ENCODE assay signal across 16 cellular contexts in the genomic region with DNA sequence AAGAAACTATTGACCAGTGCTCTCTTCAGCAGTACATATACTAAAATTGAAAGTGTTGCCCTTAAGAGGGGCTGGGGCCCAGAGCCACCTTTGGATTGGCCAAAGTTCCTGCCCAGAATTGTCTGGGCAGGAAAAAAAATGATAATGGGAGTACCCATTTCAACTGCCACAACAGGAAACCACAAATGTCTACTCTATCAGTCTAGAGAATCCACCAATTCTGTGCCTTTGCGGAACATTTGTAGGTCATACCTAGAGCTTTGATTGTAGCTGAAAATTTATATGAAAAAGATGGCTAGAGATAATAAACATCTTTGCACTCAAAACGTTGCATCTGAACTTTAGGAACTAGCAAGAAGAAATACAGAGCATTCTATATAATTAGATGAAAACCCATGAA.
"Had no signal": no experiment of that assay in that cellular context is flagged by ENCODE, and none has a peak within 500 bp of the region (broad histone marks: within the 10 kb centered on the region; RNA-seq: fewer than 3 reads in every experiment).

No MANE protein-coding gene starts in this region.

- H3K27me3 Mint-ChIP-seq: dendritic cell treated with granulocyte-macrophage colony-stimulating factor and Interleukin-4, amounts not matched to agents 40 ng/mL and 50 ng/mL, for 4 days had no signal

- H3K4me3 Mint-ChIP-seq: dendritic cell treated with granulocyte-macrophage colony-stimulating factor and Interleukin-4, amounts not matched to agents 40 ng/mL and 50 ng/mL, for 4 days; mesothelial cell of epicardium; neural crest cell had no signal

- H3K9me3 Mint-ChIP-seq: mesothelial cell of epicardium, neural crest cell had no signal

- DNase-seq: activated naive CD4-positive, alpha-beta T cell treated with Interleukin-2 at 50 U/mL for 16 hours; anterior cingulate cortex; cerebellar nuclear complex; heart left ventricle; left cardiac atrium; right cardiac atrium; stimulated activated CD4-positive, alpha-beta T cell treated with anti-CD3 and anti-CD28 coated beads, Interleukin-15, amount 100 ng/mL, for 24 hours; stimulated activated CD4-positive, alpha-beta T cell treated with anti-CD3 and anti-CD28 coated beads, Interleukin-4, amount 100 ng/mL, for 24 hours; stimulated activated naive CD8-positive, alpha-beta T cell treated with anti-CD3 and anti-CD28 coated beads, Interleukin-15, Interleukin-2, amounts not matched to agents 100 U/mL and 50 U/mL, for 24 hours; trophoblast cell had no signal

- ATAC-seq: activated CD4-positive, CD25-positive, alpha-beta regulatory T cell treated with anti-CD3 and anti-CD28 coated beads, Interleukin-2, amount 50 U/mL, for 24 hours; heart left ventricle; left cardiac atrium; right cardiac atrium; stimulated activated naive CD8-positive, alpha-beta T cell treated with anti-CD3 and anti-CD28 coated beads, Interleukin-15, Interleukin-2, amounts not matched to agents 100 U/mL and 50 U/mL, for 24 hours had no signal

- H3K36me3 Mint-ChIP-seq: mesothelial cell of epicardium had no signal

- H3K27ac Mint-ChIP-seq: dendritic cell treated with granulocyte-macrophage colony-stimulating factor and Interleukin-4, amounts not matched to agents 40 ng/mL and 50 ng/mL, for 4 days; mesothelial cell of epicardium had no signal

- FAIRE-seq: frontal cortex, TTC549 had no signal
